9 cellular contexts compared by ENCODE assay signal in genomic region chr2:189698020-189698887, GRCh38. TPM values are rescaled to one million over a fixed set of nuclear protein-coding genes. Genes with fewer than 3 reads are reported as not detected.
DNase-seq lines count a peak whose midpoint lies in the region; ATAC-seq, FAIRE-seq and TF ChIP-seq lines count a peak whose summit lies in the region.
"Had no signal": no experiment of that assay in that cellular context is flagged by ENCODE, and none has a peak within 500 bp of the region (broad histone marks: within the 10 kb centered on the region; RNA-seq: fewer than 3 reads in every experiment).

No MANE protein-coding gene starts in this region.

- ATAC-seq in GM21423 (IDR thresholded peaks at IDR 0.05; ENCODE audit: unreplicated experiment) (peak; percentile 52), foreskin keratinocyte (peak; percentile 72), pancreas (peak; percentile 74 to 86 (median 84)), HG02840 (IDR thresholded peaks at IDR 0.05; ENCODE audit: low FRiP score, unreplicated experiment) (no peak)
- ATAC-seq in activated CD8-positive, alpha-beta T cell treated with anti-CD3 and anti-CD28 coated beads, Interleukin-2, amount 10 ng/mL, durations not matched to agents 7 days and 5 days, result peak; percentile 58

- H3K27ac ChIP-seq in foreskin keratinocyte, result no peak overlapping the region
- H3K27ac ChIP-seq in pancreas, result no peak overlapping the region
- H3K27ac ChIP-seq: BLaER1 treated with 17β-estradiol and CSF1 and Interleukin-3, amounts not matched to agents 10 nM and 100 nM had no signal

- no peak overlapping the region for H3K27ac Mint-ChIP-seq in activated CD8-positive, alpha-beta T cell treated with anti-CD3 and anti-CD28 coated beads, Interleukin-2, amount 10 ng/mL, durations not matched to agents 7 days and 5 days

- no peaks in the 10 kb centered on the region for H3K36me3 ChIP-seq in pancreas
- H3K36me3 ChIP-seq: BLaER1 treated with 17β-estradiol and CSF1 and Interleukin-3, amounts not matched to agents 10 nM and 100 nM had no signal

- POLR2A ChIA-PET in activated CD8-positive, alpha-beta T cell treated with anti-CD3 and anti-CD28 coated beads, Interleukin-2, amount 10 ng/mL, durations not matched to agents 7 days and 5 days (lab: Charles Lee), result interaction anchor here (0.5 kb wide), 1 partner anchor 13 kb away, joined by 3 read pairs; no protein-coding TSS in a partner anchor

- FAIRE-seq in pancreas (lab: Jason Lieb, UNC), result peak; percentile 97

- H3K4me3 Mint-ChIP-seq in activated CD8-positive, alpha-beta T cell treated with anti-CD3 and anti-CD28 coated beads, Interleukin-2, amount 10 ng/mL, durations not matched to agents 7 days and 5 days, result no peak overlapping the region

- H3K27me3 Mint-ChIP-seq in activated CD8-positive, alpha-beta T cell treated with anti-CD3 and anti-CD28 coated beads, Interleukin-2, amount 10 ng/mL, durations not matched to agents 7 days and 5 days (ENCODE audit: low read depth), result no peaks in the 10 kb centered on the region

- H3K27me3 ChIP-seq in foreskin keratinocyte (no peaks in the 10 kb centered on the region), pancreas (no peaks in the 10 kb centered on the region)
- H3K27me3 ChIP-seq: BLaER1 treated with 17β-estradiol and CSF1 and Interleukin-3, amounts not matched to agents 10 nM and 100 nM had no signal

- 35% methylated on average over 6 of the region's 6 CpGs for WGBS in pancreas, 2 donors

- DNase-seq in DMS79 treated with DMSO at 0.1 percent for 48 hours (lab: John Stamatoyannopoulos, UW), result peak; percentile 6
- no peak for DNase-seq in DMS79 (lab: John Stamatoyannopoulos, UW)
- DNase-seq in NCI-H1694 treated with DMSO at 0.1 percent for 48 hours (lab: John Stamatoyannopoulos, UW), result peak; percentile 44
- peak; percentile 62 for DNase-seq in activated CD8-positive, alpha-beta T cell treated with anti-CD3 and anti-CD28 coated beads, Interleukin-2, amount 10 ng/mL, durations not matched to agents 7 days and 5 days
- DNase-seq in foreskin keratinocyte, result peak; percentile 9 to 28
- peak in 3 of 6 donors; percentile 12 to 35 (median 28) for DNase-seq in pancreas

- no peak overlapping the region for H3K4me3 ChIP-seq in pancreas
- H3K4me3 ChIP-seq: BLaER1 treated with 17β-estradiol and CSF1 and Interleukin-3, amounts not matched to agents 10 nM and 100 nM had no signal

- H3K9me3 Mint-ChIP-seq in activated CD8-positive, alpha-beta T cell treated with anti-CD3 and anti-CD28 coated beads, Interleukin-2, amount 10 ng/mL, durations not matched to agents 7 days and 5 days (ENCODE audit: insufficient read depth), result no peaks in the 10 kb centered on the region

- intact Hi-C loops in pancreas (cut with DNase I), result no loop called here

- H3K36me3 Mint-ChIP-seq in activated CD8-positive, alpha-beta T cell treated with anti-CD3 and anti-CD28 coated beads, Interleukin-2, amount 10 ng/mL, durations not matched to agents 7 days and 5 days (ENCODE audit: low read depth), result peaks cover 2% of the 10 kb centered on the region

- H3K9me3 ChIP-seq in pancreas, result no peaks in the 10 kb centered on the region
- H3K9me3 ChIP-seq: BLaER1 treated with 17β-estradiol and CSF1 and Interleukin-3, amounts not matched to agents 10 nM and 100 nM had no signal

- CTCF ChIA-PET in activated CD8-positive, alpha-beta T cell treated with anti-CD3 and anti-CD28 coated beads, Interleukin-2, amount 10 ng/mL, durations not matched to agents 7 days and 5 days (lab: Charles Lee), result interaction anchor here (0.5 to 2.0 kb wide), 12 partner anchors 10 to 1473 kb away, joined by 3 to 23 read pairs (median 4); partner anchors contain the start of genes ANKAR, ASNSD1 and OSGEPL1

- TF ChIP-seq CTCF in foreskin keratinocyte (conservative IDR thresholded peaks at IDR 0.05), result peak; percentile 66
- TF ChIP-seq CTCF in pancreas (IDR thresholded peaks at IDR 0.05), result peak; percentile 43 to 49 (median 48)

- peaks cover 4% of the 10 kb centered on the region for H3K4me1 Mint-ChIP-seq in activated CD8-positive, alpha-beta T cell treated with anti-CD3 and anti-CD28 coated beads, Interleukin-2, amount 10 ng/mL, durations not matched to agents 7 days and 5 days (ENCODE audit: low read depth)

- no peaks in the 10 kb centered on the region for H3K4me1 ChIP-seq in foreskin keratinocyte
- no peaks in the 10 kb centered on the region for H3K4me1 ChIP-seq in pancreas
- H3K4me1 ChIP-seq: BLaER1 treated with 17β-estradiol and CSF1 and Interleukin-3, amounts not matched to agents 10 nM and 100 nM had no signal

RNA-seq across cellular contexts. Expression of gene ANKAR, which starts 23.8 kb away (rescaled TPM):
- total RNA-seq in activated CD8-positive, alpha-beta T cell treated with anti-CD3 and anti-CD28 coated beads, Interleukin-2, amount 10 ng/mL, durations not matched to agents 7 days and 5 days, result 1 to 10 TPM; 4.8 to 5.2 TPM
- total RNA-seq in foreskin keratinocyte, result 1.3 and 1.5 TPM in 2 replicates
- polyA plus RNA-seq in foreskin keratinocyte, result 0.29 and 0.30 TPM in 2 replicates
- total RNA-seq in pancreas, result 1 to 10 TPM; 4.0 to 8.9 (median 6.3) TPM
- polyA plus RNA-seq in pancreas, result 1 to 10 TPM; 3.1 to 4.7 TPM

RNA-seq across cellular contexts. Expression of gene ASNSD1, which starts 37.0 kb away (rescaled TPM):
- total RNA-seq in activated CD8-positive, alpha-beta T cell treated with anti-CD3 and anti-CD28 coated beads, Interleukin-2, amount 10 ng/mL, durations not matched to agents 7 days and 5 days, result 10 to 100 TPM; 36.9 to 39.4 TPM
- total RNA-seq in foreskin keratinocyte (33.5 and 34.4 TPM in 2 replicates), pancreas (10 to 100 TPM; 12.6 to 16.2 (median 15.5) TPM)
- polyA plus RNA-seq in foreskin keratinocyte (21.9 and 23.1 TPM in 2 replicates), pancreas (10 to 100 TPM; 14.0 to 22.8 TPM)
